Comparison of ENCODE assay signal across 21 cellular contexts in genomic region chr5:104951829-104952228, GRCh38.
DNase-seq lines count a peak whose midpoint lies in the region; ATAC-seq and TF ChIP-seq lines count a peak whose summit lies in the region.
"Had no signal": no experiment of that assay in that cellular context is flagged by ENCODE, and none has a peak within 500 bp of the region (broad histone marks: within the 10 kb centered on the region; RNA-seq: fewer than 3 reads in every experiment).

No MANE protein-coding gene starts in this region.

- H3K4me3 ChIP-seq in BLaER1 treated with 17β-estradiol and CSF1 and Interleukin-3, amounts not matched to agents 10 nM and 100 nM: no peak overlapping the region
- H3K4me3 ChIP-seq: K562, MG63 had no signal

- H3K4me2 ChIP-seq in BLaER1 treated with 17β-estradiol and CSF1 and Interleukin-3, amounts not matched to agents 10 nM and 100 nM: peak overlapping the region in 8 of 11 experiments; percentile 20 to 46 (median 28); a peak in 13 of 22 replicates

- H3K4me1 ChIP-seq in BLaER1 treated with 17β-estradiol and CSF1 and Interleukin-3, amounts not matched to agents 10 nM and 100 nM: peaks cover 0 to 14% (median 10%) of the 10 kb centered on the region in 10 experiments; a peak in 11 of 20 replicates

- DNase-seq in NCI-H82 treated with DMSO at 0.1 percent for 48 hours (lab: John Stamatoyannopoulos, UW; ENCODE audit: unreplicated experiment): peak; percentile 0
- peak; percentile 48 for DNase-seq in glutamatergic neuron
- no peak for DNase-seq in stimulated activated effector memory CD8-positive, alpha-beta T cell treated with anti-CD3 and anti-CD28 coated beads, Interleukin-12 subunit alpha, Interleukin-12 subunit beta, amount 100 ng/mL, for 72 hours (ENCODE audit: low spot score in 2 of 2)
- DNase-seq in NCI-H1048 (lab: John Stamatoyannopoulos, UW): no peak
- DNase-seq in NOMO-1 treated with dmso at 0.1 percent for 144 hours (lab: John Stamatoyannopoulos, UW; ENCODE audit: unreplicated experiment): no peak
- DNase-seq: AML-193, EL, H9, HFFc6, MG63, NCI-H1417 treated with DMSO at 0.1 percent for 48 hours, NCI-H187, NCI-H226, NCI-H510A treated with DMSO at 0.1 percent for 48 hours, NCI-H774 had no signal

- H3K27me3 Mint-ChIP-seq in glutamatergic neuron (ENCODE audit: unreplicated experiment): no peaks in the 10 kb centered on the region

- H3K27ac ChIP-seq in BLaER1 treated with 17β-estradiol and CSF1 and Interleukin-3, amounts not matched to agents 10 nM and 100 nM: peak overlapping the region in 1 of 11 experiments; percentile 29; a peak in 2 of 22 replicates

- no peaks in the 10 kb centered on the region for H3K9me3 ChIP-seq in BLaER1 treated with 17β-estradiol and CSF1 and Interleukin-3, amounts not matched to agents 10 nM and 100 nM (replicated peaks in 1 of 11)
- H3K9me3 ChIP-seq: MG63 had no signal

- no peak overlapping the region for H3K4me3 Mint-ChIP-seq in glutamatergic neuron (ENCODE audit: unreplicated experiment)
- H3K4me3 Mint-ChIP-seq in stimulated activated effector memory CD8-positive, alpha-beta T cell treated with anti-CD3 and anti-CD28 coated beads, Interleukin-12 subunit alpha, Interleukin-12 subunit beta, amount 100 ng/mL, for 72 hours: no peak overlapping the region
- H3K4me3 Mint-ChIP-seq: H9, HFFc6 had no signal

- H4K20me1 ChIP-seq in BLaER1 treated with 17β-estradiol and CSF1 and Interleukin-3, amounts not matched to agents 10 nM and 100 nM: no peaks in the 10 kb centered on the region

- peaks cover 3% of the 10 kb centered on the region for H3K9me3 Mint-ChIP-seq in glutamatergic neuron (ENCODE audit: unreplicated experiment)
- peaks cover 19% of the 10 kb centered on the region for H3K9me3 Mint-ChIP-seq in stimulated activated effector memory CD8-positive, alpha-beta T cell treated with anti-CD3 and anti-CD28 coated beads, Interleukin-12 subunit alpha, Interleukin-12 subunit beta, amount 100 ng/mL, for 72 hours
- H3K9me3 Mint-ChIP-seq: H9 had no signal

- no peak overlapping the region for H3K27ac Mint-ChIP-seq in glutamatergic neuron (ENCODE audit: unreplicated experiment)
- no peak overlapping the region for H3K27ac Mint-ChIP-seq in stimulated activated effector memory CD8-positive, alpha-beta T cell treated with anti-CD3 and anti-CD28 coated beads, Interleukin-12 subunit alpha, Interleukin-12 subunit beta, amount 100 ng/mL, for 72 hours
- H3K27ac Mint-ChIP-seq: H9, HFFc6 had no signal

- H3K9ac ChIP-seq in BLaER1 treated with 17β-estradiol and CSF1 and Interleukin-3, amounts not matched to agents 10 nM and 100 nM: no peak overlapping the region

- H3K4me1 Mint-ChIP-seq in glutamatergic neuron (ENCODE audit: low read depth, unreplicated experiment): peaks cover 1% of the 10 kb centered on the region
- H3K4me1 Mint-ChIP-seq in stimulated activated effector memory CD8-positive, alpha-beta T cell treated with anti-CD3 and anti-CD28 coated beads, Interleukin-12 subunit alpha, Interleukin-12 subunit beta, amount 100 ng/mL, for 72 hours: no peaks in the 10 kb centered on the region
- H3K4me1 Mint-ChIP-seq: H9 had no signal

- peak; percentile 24 for ATAC-seq in stimulated activated effector memory CD8-positive, alpha-beta T cell treated with anti-CD3 and anti-CD28 coated beads, Interleukin-12 subunit alpha, Interleukin-12 subunit beta, amount 100 ng/mL, for 72 hours
- ATAC-seq in HG03045 (IDR thresholded peaks at IDR 0.05; ENCODE audit: unreplicated experiment): no peak
- no peak for ATAC-seq in GM18498 (IDR thresholded peaks at IDR 0.05; ENCODE audit: unreplicated experiment)
- ATAC-seq: HepG2, K562, Right ventricle myocardium inferior had no signal

- no peaks in the 10 kb centered on the region for H3K27me3 ChIP-seq in BLaER1 treated with 17β-estradiol and CSF1 and Interleukin-3, amounts not matched to agents 10 nM and 100 nM
- H3K27me3 ChIP-seq: MG63 had no signal

- H3K36me3 Mint-ChIP-seq in glutamatergic neuron (ENCODE audit: unreplicated experiment): no peaks in the 10 kb centered on the region
- H3K36me3 Mint-ChIP-seq in stimulated activated effector memory CD8-positive, alpha-beta T cell treated with anti-CD3 and anti-CD28 coated beads, Interleukin-12 subunit alpha, Interleukin-12 subunit beta, amount 100 ng/mL, for 72 hours: no peaks in the 10 kb centered on the region

- no peaks in the 10 kb centered on the region for H3K36me3 ChIP-seq in BLaER1 treated with 17β-estradiol and CSF1 and Interleukin-3, amounts not matched to agents 10 nM and 100 nM
- H3K36me3 ChIP-seq: MG63 had no signal

- TF ChIP-seq CTCF in glutamatergic neuron (IDR thresholded peaks at IDR 0.05; ENCODE audit: partially characterized antibody, unreplicated experiment): no peak

Comparison
In these comparisons a context has a peak if more than half of its experiments do, and no peak if none do; other contexts are left out.
1. DNase-seq: peak in NCI-H82 treated with DMSO at 0.1 percent for 48 hours (single experiment) and glutamatergic neuron (single experiment); none in stimulated activated effector memory CD8-positive, alpha-beta T cell treated with anti-CD3 and anti-CD28 coated beads, Interleukin-12 subunit alpha, Interleukin-12 subunit beta, amount 100 ng/mL, for 72 hours (0 of 2), NCI-H1048 (single experiment) and NOMO-1 treated with dmso at 0.1 percent for 144 hours (single experiment).